ENCODE assay signal across 9 cellular contexts in genomic region chr14:61444215-61444768, GRCh38.
DNase-seq lines count a peak whose midpoint lies in the region; ATAC-seq and FAIRE-seq lines count a peak whose summit lies in the region.
"Had no signal": no experiment of that assay in that cellular context is flagged by ENCODE, and none has a peak within 500 bp of the region (broad histone marks: within the 10 kb centered on the region; RNA-seq: fewer than 3 reads in every experiment).

No MANE protein-coding gene starts in this region.

- H3K36me3 Mint-ChIP-seq in activated naive CD8-positive, alpha-beta T cell treated with anti-CD3 and anti-CD28 coated beads for 36 hours, result peaks cover 60% of the 10 kb centered on the region

- H3K4me3 Mint-ChIP-seq in activated naive CD8-positive, alpha-beta T cell treated with anti-CD3 and anti-CD28 coated beads for 36 hours, result no peak overlapping the region

- DNase-seq in SW480 (ENCODE audit: low spot score), result peak; percentile 16
- DNase-seq in activated naive CD8-positive, alpha-beta T cell treated with anti-CD3 and anti-CD28 coated beads for 36 hours, result peak; percentile 83
- DNase-seq in stimulated activated naive CD8-positive, alpha-beta T cell treated with anti-CD3 and anti-CD28 coated beads, Interleukin-15, Interleukin-2, amounts not matched to agents 100 U/mL and 50 U/mL, for 24 hours, result peak; percentile 75
- no peak for DNase-seq in NCI-H187 (lab: John Stamatoyannopoulos, UW)
- DNase-seq in SHP77 treated with DMSO at 0.1 percent for 48 hours (lab: John Stamatoyannopoulos, UW), result no peak
- no peak for DNase-seq in RCC 7860 (ENCODE audit: low spot score)
- DNase-seq: pancreas had no signal

- H3K27ac Mint-ChIP-seq in activated naive CD8-positive, alpha-beta T cell treated with anti-CD3 and anti-CD28 coated beads for 36 hours, result peak overlapping the region; percentile 99

- no peak for FAIRE-seq in RCC 7860 (lab: Jason Lieb, UNC)
- FAIRE-seq: pancreas had no signal

- H3K4me1 Mint-ChIP-seq in activated naive CD8-positive, alpha-beta T cell treated with anti-CD3 and anti-CD28 coated beads for 36 hours, result peaks cover 90% of the 10 kb centered on the region

- H3K9me3 Mint-ChIP-seq in activated naive CD8-positive, alpha-beta T cell treated with anti-CD3 and anti-CD28 coated beads for 36 hours, result no peaks in the 10 kb centered on the region

- peak; percentile 76 for ATAC-seq in GM18499 (IDR thresholded peaks at IDR 0.05; ENCODE audit: insufficient read depth, unreplicated experiment)
- ATAC-seq in HG02759 (IDR thresholded peaks at IDR 0.05; ENCODE audit: unreplicated experiment), result peak; percentile 87
- peak; percentile 89 for ATAC-seq in stimulated activated naive CD8-positive, alpha-beta T cell treated with anti-CD3 and anti-CD28 coated beads, Interleukin-15, Interleukin-2, amounts not matched to agents 100 U/mL and 50 U/mL, for 24 hours

- no peaks in the 10 kb centered on the region for H3K27me3 Mint-ChIP-seq in activated naive CD8-positive, alpha-beta T cell treated with anti-CD3 and anti-CD28 coated beads for 36 hours

Comparison
In these comparisons a context has a peak if more than half of its experiments do, and no peak if none do; other contexts are left out.
1. DNase-seq: peak in SW480 (single experiment), activated naive CD8-positive, alpha-beta T cell treated with anti-CD3 and anti-CD28 coated beads for 36 hours (single experiment) and stimulated activated naive CD8-positive, alpha-beta T cell treated with anti-CD3 and anti-CD28 coated beads, Interleukin-15, Interleukin-2, amounts not matched to agents 100 U/mL and 50 U/mL, for 24 hours (single experiment); none in NCI-H187 (0 of 2), SHP77 treated with DMSO at 0.1 percent for 48 hours (single experiment) and RCC 7860 (single experiment).
2. Peak in every context shown above with its lines, with median percentiles within 50 percentile points of each other: ATAC-seq.